Comparison of ENCODE assay signal across 8 cellular contexts in genomic region chr16:720507-720989, GRCh38. TPM values are rescaled to one million over a fixed set of nuclear protein-coding genes. Genes with fewer than 3 reads are reported as not detected.
DNase-seq lines count a peak whose midpoint lies in the region; ATAC-seq, FAIRE-seq and TF ChIP-seq lines count a peak whose summit lies in the region.

No MANE protein-coding gene starts in this region.

- H3K27me3 ChIP-seq in right lobe of liver: no peaks in the 10 kb centered on the region

- peaks cover 49% of the 10 kb centered on the region for H3K27me3 Mint-ChIP-seq in dendritic cell treated with granulocyte-macrophage colony-stimulating factor and Interleukin-4, amounts not matched to agents 40 ng/mL and 50 ng/mL, for 4 days
- H3K27me3 Mint-ChIP-seq in stimulated activated naive CD8-positive, alpha-beta T cell treated with anti-CD3 and anti-CD28 coated beads, Interleukin-15, amount 100 ng/mL, for 72 hours: no peaks in the 10 kb centered on the region

- peak; percentile 93 for FAIRE-seq in GM12892 (lab: Jason Lieb, UNC)

- H3K36me3 Mint-ChIP-seq in dendritic cell treated with granulocyte-macrophage colony-stimulating factor and Interleukin-4, amounts not matched to agents 40 ng/mL and 50 ng/mL, for 4 days (ENCODE audit: low read depth): peaks cover 15% of the 10 kb centered on the region

- H3K9ac ChIP-seq in SK-N-MC (ENCODE audit: insufficient read length): peak overlapping the region; percentile 60

- H3K4me3 ChIP-seq in SK-N-MC (peak overlapping the region; percentile 85), right lobe of liver (peak overlapping the region; percentile 83 to 94 (median 89))

- ATAC-seq in HG03378 (IDR thresholded peaks at IDR 0.05; ENCODE audit: unreplicated experiment) (peak; percentile 3), right lobe of liver (peak in 2 of 4 donors; percentile 4 to 15)
- ATAC-seq in stimulated activated naive CD8-positive, alpha-beta T cell treated with anti-CD3 and anti-CD28 coated beads, Interleukin-15, amount 100 ng/mL, for 72 hours: peak; percentile 47

- intact Hi-C loops in dendritic cell treated with granulocyte-macrophage colony-stimulating factor and Interleukin-4, amounts not matched to agents 40 ng/mL and 50 ng/mL, for 4 days (cut with micrococcal nuclease): no loop called here
- intact Hi-C loops in right lobe of liver (cut with DNase I): no loop called here

- H3K36me3 ChIP-seq in SK-N-MC (ENCODE audit: insufficient read depth, low read length) (no peaks in the 10 kb centered on the region), right lobe of liver (no peaks in the 10 kb centered on the region)

- peak overlapping the region; percentile 87 for H3K4me3 Mint-ChIP-seq in dendritic cell treated with granulocyte-macrophage colony-stimulating factor and Interleukin-4, amounts not matched to agents 40 ng/mL and 50 ng/mL, for 4 days
- peak overlapping the region; percentile 87 to 95 for H3K4me3 Mint-ChIP-seq in stimulated activated naive CD8-positive, alpha-beta T cell treated with anti-CD3 and anti-CD28 coated beads, Interleukin-15, amount 100 ng/mL, for 72 hours

- H3K27ac Mint-ChIP-seq in dendritic cell treated with granulocyte-macrophage colony-stimulating factor and Interleukin-4, amounts not matched to agents 40 ng/mL and 50 ng/mL, for 4 days: peak overlapping the region; percentile 78
- peak overlapping the region; percentile 82 to 93 for H3K27ac Mint-ChIP-seq in stimulated activated naive CD8-positive, alpha-beta T cell treated with anti-CD3 and anti-CD28 coated beads, Interleukin-15, amount 100 ng/mL, for 72 hours

- no peak for TF ChIP-seq CTCF in right lobe of liver (IDR thresholded peaks at IDR 0.05)

- peak; percentile 29 to 39 for DNase-seq in AML-193 (lab: John Stamatoyannopoulos, UW)
- peak; percentile 80 for DNase-seq in GM12892 (ENCODE audit: insufficient read length)
- no peak for DNase-seq in SK-N-MC (ENCODE audit: low read depth, low spot score)
- no peak for DNase-seq in right lobe of liver
- DNase-seq in stimulated activated naive CD8-positive, alpha-beta T cell treated with anti-CD3 and anti-CD28 coated beads, Interleukin-15, amount 100 ng/mL, for 72 hours: peak; percentile 64 to 70
- DNase-seq in HPDE6-E6E7 (ENCODE audit: extremely low spot score): no peak

- H3K9me3 ChIP-seq in SK-N-MC (ENCODE audit: low read depth, low read length) (no peaks in the 10 kb centered on the region), right lobe of liver (no peaks in the 10 kb centered on the region)

- peaks cover 0 to 24% (median 5%) of the 10 kb centered on the region in 4 donors for H3K4me1 ChIP-seq in right lobe of liver

- no peaks in the 10 kb centered on the region for H3K9me3 Mint-ChIP-seq in dendritic cell treated with granulocyte-macrophage colony-stimulating factor and Interleukin-4, amounts not matched to agents 40 ng/mL and 50 ng/mL, for 4 days
- no peaks in the 10 kb centered on the region for H3K9me3 Mint-ChIP-seq in stimulated activated naive CD8-positive, alpha-beta T cell treated with anti-CD3 and anti-CD28 coated beads, Interleukin-15, amount 100 ng/mL, for 72 hours

- no peak for TF ChIP-seq POLR2A in GM12892 (IDR thresholded peaks at IDR 0.05; ENCODE audit: low read depth, low read length)
- no peak for TF ChIP-seq POLR2A in right lobe of liver (IDR thresholded peaks at IDR 0.05)

- peaks cover 49% of the 10 kb centered on the region for H3K4me1 Mint-ChIP-seq in dendritic cell treated with granulocyte-macrophage colony-stimulating factor and Interleukin-4, amounts not matched to agents 40 ng/mL and 50 ng/mL, for 4 days (ENCODE audit: low read depth)
- peaks cover 61% of the 10 kb centered on the region for H3K4me1 Mint-ChIP-seq in stimulated activated naive CD8-positive, alpha-beta T cell treated with anti-CD3 and anti-CD28 coated beads, Interleukin-15, amount 100 ng/mL, for 72 hours

- 0% methylated on average over 13 of the region's 37 CpGs for WGBS in right lobe of liver (ENCODE audit: insufficient coverage, low coverage, low lambda C conversion rate, missing lambda C conversion rate)

- H3K27ac ChIP-seq in SK-N-MC (no peak overlapping the region), right lobe of liver (peak overlapping the region; percentile 47 to 80 (median 73))

RNA-seq across cellular contexts. Expression of gene ANTKMT, which starts 0.4 kb away (rescaled TPM):
- 1.6 TPM for polyA plus RNA-seq in GM12892 (2012; ENCODE audit: missing spikeins)
- total RNA-seq in right lobe of liver: 10 to 100 TPM; 19.7 to 56.0 (median 28.2) TPM

RNA-seq across cellular contexts. Expression of gene METRN, which starts 5.6 kb away (rescaled TPM):
- polyA plus RNA-seq in GM12892 (2012; ENCODE audit: missing spikeins): 1.1 TPM
- total RNA-seq in right lobe of liver: 10 to 100 TPM; 14.0 to 43.7 (median 26.2) TPM

RNA-seq across cellular contexts. Expression of gene CCDC78, which starts 5.7 kb away (rescaled TPM):
- polyA plus RNA-seq in GM12892 (2012; ENCODE audit: missing spikeins): 10.1 TPM
- total RNA-seq in right lobe of liver: under 1 TPM in 1 of 6 experiments, not detected in 5; 0.31 TPM

RNA-seq across cellular contexts. Expression of gene HAGHL, which starts 6.4 kb away (rescaled TPM):
- polyA plus RNA-seq in GM12892 (2012; ENCODE audit: missing spikeins): 7.5 TPM
- 1 to 10 TPM in 4 of 6 experiments, under 1 TPM in 2; 0.83 to 2.5 (median 1.3) TPM for total RNA-seq in right lobe of liver

RNA-seq across cellular contexts. Expression of gene FBXL16, which starts 14.9 kb away (rescaled TPM):
- polyA plus RNA-seq in GM12892 (2012; ENCODE audit: missing spikeins): 0.64 TPM
- total RNA-seq in right lobe of liver: 1 to 10 TPM in 2 of 6 experiments, under 1 TPM in 1, not detected in 3; 0.05 to 2.3 (median 1.7) TPM

Comparison
In these comparisons a context has a peak if more than half of its experiments do, and no peak if none do; other contexts are left out.
1. DNase-seq: peak in AML-193 (2 of 2), GM12892 (single experiment) and stimulated activated naive CD8-positive, alpha-beta T cell treated with anti-CD3 and anti-CD28 coated beads, Interleukin-15, amount 100 ng/mL, for 72 hours (2 of 2); none in SK-N-MC (single experiment), right lobe of liver (0 of 3) and HPDE6-E6E7 (single experiment).